ENCODE assay signal across 25 cellular contexts in the genomic region with DNA sequence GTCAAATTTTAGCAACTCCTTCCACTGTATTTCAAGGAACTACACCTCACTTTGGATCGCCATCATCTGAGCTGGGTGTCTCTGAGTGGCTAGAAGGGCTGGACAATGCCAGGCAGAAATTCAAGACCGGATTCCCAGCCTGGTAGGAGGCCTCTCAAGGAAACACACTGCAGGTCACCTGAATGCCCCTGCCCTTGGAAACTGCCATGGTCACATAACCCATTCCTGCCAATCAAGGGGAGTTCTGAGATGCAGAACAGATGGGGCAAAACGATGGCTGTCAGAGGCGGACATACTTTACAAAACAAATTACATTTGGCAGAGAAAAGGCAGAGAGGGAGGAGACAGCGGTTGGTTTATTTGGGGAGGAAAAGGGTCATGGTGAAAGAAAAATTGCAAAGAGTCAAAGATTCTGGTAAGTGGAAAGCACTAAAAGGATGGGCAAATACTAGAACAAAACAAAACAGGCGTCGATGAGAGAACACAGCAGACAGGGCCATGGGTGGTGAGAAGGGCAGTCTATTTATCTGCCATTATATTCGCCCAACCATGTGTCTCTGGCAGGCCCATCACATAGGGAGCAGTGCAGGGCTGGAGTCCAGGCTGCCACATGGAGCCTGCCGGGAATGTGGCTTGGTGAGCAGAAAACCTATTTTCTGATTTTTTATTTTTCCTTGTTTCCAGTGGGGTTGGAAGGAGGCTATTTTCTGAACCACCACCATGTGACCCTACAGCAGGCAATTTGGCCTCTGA. TPM values are rescaled to one million over a fixed set of nuclear protein-coding genes. Genes with fewer than 3 reads are reported as not detected.
A peak's percentile ranks its signal among the peaks of the same experiment; 100 is the strongest.
DNase-seq lines count a peak whose midpoint lies in the region; ATAC-seq, FAIRE-seq and TF ChIP-seq lines count a peak whose summit lies in the region.
"Had no signal": no experiment of that assay in that cellular context is flagged by ENCODE, and none has a peak within 500 bp of the region (broad histone marks: within the 10 kb centered on the region; RNA-seq: fewer than 3 reads in every experiment).

No MANE protein-coding gene starts in this region.

- no peak overlapping the region for H3K9ac ChIP-seq in endodermal cell (ENCODE audit: extremely low read depth, low read length, poor library complexity, severe bottlenecking)

- H3K4me1 ChIP-seq in left ventricle myocardium inferior: peaks cover 6% of the 10 kb centered on the region
- peaks cover 10% of the 10 kb centered on the region for H3K4me1 ChIP-seq in endodermal cell (ENCODE audit: control insufficient read depth, insufficient read depth, low read length)
- H3K4me1 ChIP-seq in sigmoid colon: no peaks in the 10 kb centered on the region
- H3K4me1 ChIP-seq: Caco-2 had no signal

- H3K4me3 ChIP-seq in left ventricle myocardium inferior (no peak overlapping the region), endodermal cell (ENCODE audit: low read length) (no peak overlapping the region), sigmoid colon (no peak overlapping the region)
- H3K4me3 ChIP-seq: dorsolateral prefrontal cortex, mucosa of descending colon had no signal

- no peak for TF ChIP-seq EP300 in sigmoid colon (IDR thresholded peaks at IDR 0.05)

- TF ChIP-seq CTCF in left ventricle myocardium inferior (IDR thresholded peaks at IDR 0.05; ENCODE audit: borderline replicate concordance) (no peak), endodermal cell (conservative IDR thresholded peaks at IDR 0.05) (no peak), sigmoid colon (IDR thresholded peaks at IDR 0.05) (no peak)

- H3K4me3 Mint-ChIP-seq in endodermal cell: no peak overlapping the region
- H3K4me3 Mint-ChIP-seq: activated CD4-positive, alpha-beta T cell treated with anti-CD3 and anti-CD28 coated beads for 36 hours; HFFc6; natural killer cell treated with Interleukin-12 subunit alpha and Interleukin-12 subunit beta and Interleukin-15 and Interleukin-18, amount 100 ng/mL, for 72 hours had no signal

- ATAC-seq in left ventricle myocardium superior: peak; percentile 47
- ATAC-seq: activated CD4-positive, alpha-beta T cell treated with anti-CD3 and anti-CD28 coated beads for 36 hours; activated naive CD4-positive, alpha-beta T cell treated with anti-CD3 and anti-CD28 coated beads, Interleukin-2, amount 50 U/mL, for 72 hours; mucosa of descending colon; natural killer cell treated with Interleukin-12 subunit alpha and Interleukin-12 subunit beta and Interleukin-15 and Interleukin-18, amount 100 ng/mL, for 72 hours; PC-3 had no signal

- intact Hi-C loops in left ventricle myocardium superior (cut with micrococcal nuclease): no loop called here
- intact Hi-C loops in left ventricle myocardium inferior (cut with micrococcal nuclease): no loop called here
- intact Hi-C loops in sigmoid colon (cut with DNase I): no loop called here

- no peaks in the 10 kb centered on the region for H3K27me3 Mint-ChIP-seq in endodermal cell (ENCODE audit: insufficient read depth)
- H3K27me3 Mint-ChIP-seq: activated CD4-positive, alpha-beta T cell treated with anti-CD3 and anti-CD28 coated beads for 36 hours; natural killer cell treated with Interleukin-12 subunit alpha and Interleukin-12 subunit beta and Interleukin-15 and Interleukin-18, amount 100 ng/mL, for 72 hours had no signal

- FAIRE-seq in frontal cortex (lab: Jason Lieb, UNC): no peak
- FAIRE-seq: endothelial cell of umbilical vein had no signal

- H3K4me1 Mint-ChIP-seq in endodermal cell: peaks cover 43% of the 10 kb centered on the region

- DNase-seq in left ventricle myocardium superior: no peak
- no peak for DNase-seq in left ventricle myocardium inferior
- DNase-seq in NCI-H2227 treated with DMSO at 0.1 percent for 48 hours (lab: John Stamatoyannopoulos, UW): peak; percentile 22
- DNase-seq in endodermal cell: peak; percentile 41
- DNase-seq in sigmoid colon: peak; percentile 5
- no peak for DNase-seq in frontal cortex (ENCODE audit: low spot score in 2 of 2)
- no peak for DNase-seq in stimulated activated naive CD4-positive, alpha-beta T cell treated with Interleukin-2 at 50 U/mL for 16 hours (lab: John Stamatoyannopoulos, UW)
- DNase-seq in effector CD4-positive, alpha-beta T cell: no peak
- DNase-seq: activated CD4-positive, alpha-beta T cell treated with anti-CD3 and anti-CD28 coated beads for 36 hours; activated T-cell treated with anti-CD3 and anti-CD28 coated beads for 4 hours; anterior cingulate cortex; Caco-2; central memory CD4-positive, alpha-beta T cell; DMS79 treated with DMSO at 0.1 percent for 48 hours; HFFc6; islet precursor cell; mucosa of descending colon; NCI-H2029; PC-3; posterior cingulate gyrus; stimulated activated naive CD4-positive, alpha-beta T cell had no signal

- WGBS in endodermal cell (ENCODE audit: insufficient coverage in 1 of 2, insufficient read length in 1 of 2), 2 experiments: 93 to 98% methylated on average over 5 to 9 of the region's 9 CpGs
- WGBS in sigmoid colon, 2 donors: 89 to 92% methylated on average over 9 of the region's 9 CpGs

- no peak overlapping the region for H3K27ac Mint-ChIP-seq in endodermal cell
- H3K27ac Mint-ChIP-seq: activated CD4-positive, alpha-beta T cell treated with anti-CD3 and anti-CD28 coated beads for 36 hours; HFFc6; natural killer cell treated with Interleukin-12 subunit alpha and Interleukin-12 subunit beta and Interleukin-15 and Interleukin-18, amount 100 ng/mL, for 72 hours had no signal

- H3K27me3 ChIP-seq in left ventricle myocardium inferior (ENCODE audit: low read depth) (no peaks in the 10 kb centered on the region), endodermal cell (ENCODE audit: control insufficient read depth, insufficient read depth, low read length, poor library complexity, severe bottlenecking) (no peaks in the 10 kb centered on the region), sigmoid colon (no peaks in the 10 kb centered on the region)
- H3K27me3 ChIP-seq: dorsolateral prefrontal cortex had no signal

- H3K27ac ChIP-seq in left ventricle myocardium inferior (replicated peaks): no peak overlapping the region
- peak overlapping the region; percentile 10 for H3K27ac ChIP-seq in endodermal cell (ENCODE audit: low read depth, low read length)
- H3K27ac ChIP-seq in sigmoid colon: no peak overlapping the region

- TF ChIP-seq POLR2A in sigmoid colon (IDR thresholded peaks at IDR 0.05): no peak

- no peaks in the 10 kb centered on the region for H3K9me3 Mint-ChIP-seq in endodermal cell
- H3K9me3 Mint-ChIP-seq: activated naive CD4-positive, alpha-beta T cell treated with anti-CD3 and anti-CD28 coated beads, Interleukin-2, amount 50 U/mL, for 72 hours; HFFc6; natural killer cell treated with Interleukin-12 subunit alpha and Interleukin-12 subunit beta and Interleukin-15 and Interleukin-18, amount 100 ng/mL, for 72 hours had no signal

- H3K36me3 ChIP-seq in left ventricle myocardium inferior (no peaks in the 10 kb centered on the region), endodermal cell (ENCODE audit: control insufficient read depth, insufficient read depth, low read length) (peaks cover 13% of the 10 kb centered on the region), sigmoid colon (no peaks in the 10 kb centered on the region)

- H3K9me3 ChIP-seq in left ventricle myocardium inferior (replicated peaks) (no peaks in the 10 kb centered on the region), endodermal cell (ENCODE audit: control insufficient read depth, low read length) (no peaks in the 10 kb centered on the region), sigmoid colon (no peaks in the 10 kb centered on the region)
- H3K9me3 ChIP-seq: Caco-2, mucosa of descending colon had no signal

- H3K36me3 Mint-ChIP-seq in endodermal cell (ENCODE audit: low read depth): peaks cover 14% of the 10 kb centered on the region
- H3K36me3 Mint-ChIP-seq: activated naive CD4-positive, alpha-beta T cell treated with anti-CD3 and anti-CD28 coated beads, Interleukin-2, amount 50 U/mL, for 72 hours; natural killer cell treated with Interleukin-12 subunit alpha and Interleukin-12 subunit beta and Interleukin-15 and Interleukin-18, amount 100 ng/mL, for 72 hours had no signal

RNA-seq across cellular contexts. Expression of a gene that starts 13.5 kb away (rescaled TPM):
- 1.2 TPM for total RNA-seq in left ventricle myocardium superior
- total RNA-seq in left ventricle myocardium inferior: 1.5 TPM
- total RNA-seq in endodermal cell: 10 to 100 TPM; 18.0 to 28.6 TPM
- 8.2 TPM for polyA plus RNA-seq in endodermal cell (2013, experiment 1 of 2)
- polyA plus RNA-seq in endodermal cell (2013, experiment 2 of 2): 7.8 TPM
- 1 to 10 TPM in 3 of 4 donors, under 1 TPM in 1; 0.82 to 1.9 (median 1.4) TPM for total RNA-seq in sigmoid colon
- polyA plus RNA-seq in sigmoid colon: 1 to 10 TPM in 1 of 3 donors, under 1 TPM in 2; 0.60 to 2.8 (median 0.92) TPM
- 5.7 TPM for total RNA-seq in frontal cortex

Comparison
In these comparisons a context has a peak if more than half of its experiments do, and no peak if none do; other contexts are left out.
1. DNase-seq: peak in NCI-H2227 treated with DMSO at 0.1 percent for 48 hours (single experiment), endodermal cell (single experiment) and sigmoid colon (single experiment); none in left ventricle myocardium superior (single experiment), left ventricle myocardium inferior (single experiment), frontal cortex (0 of 2), stimulated activated naive CD4-positive, alpha-beta T cell treated with Interleukin-2 at 50 U/mL for 16 hours (single experiment) and effector CD4-positive, alpha-beta T cell (single experiment).